8 cellular contexts compared by ENCODE assay signal in the genomic region with DNA sequence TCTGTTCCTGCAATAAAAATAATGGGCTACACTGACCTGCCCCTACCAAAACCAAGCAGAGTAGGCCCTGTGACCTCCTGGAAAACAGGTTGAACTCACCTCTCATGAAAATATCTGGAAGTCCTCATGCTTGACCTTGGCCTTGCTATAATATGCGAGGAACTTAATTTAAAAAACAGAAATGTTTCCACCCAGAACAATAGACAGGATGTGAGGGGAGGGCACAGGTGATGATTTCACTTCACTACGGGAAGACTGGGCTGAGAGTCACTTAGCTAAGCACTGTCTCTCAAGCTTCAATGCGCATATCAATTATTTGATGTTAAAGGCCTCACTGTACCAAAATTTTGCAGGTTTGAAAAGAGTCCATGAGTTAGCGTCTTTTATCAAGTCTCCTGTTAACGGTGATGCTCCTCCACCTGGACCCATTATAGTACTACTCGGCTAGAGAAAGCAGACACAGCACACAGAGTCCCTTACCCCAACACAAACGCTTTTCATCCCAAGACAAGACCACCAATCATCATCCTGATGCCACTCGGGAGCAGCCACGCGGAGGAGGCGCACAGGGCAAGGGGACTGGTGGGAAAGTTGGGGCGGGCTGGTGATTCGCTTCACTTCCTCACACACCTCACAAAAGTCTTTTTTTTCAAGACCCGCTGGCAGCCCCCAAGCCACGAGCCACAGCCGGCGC. TPM values are rescaled to one million over a fixed set of nuclear protein-coding genes. Genes with fewer than 3 reads are reported as not detected.
DNase-seq lines count a peak whose midpoint lies in the region; ATAC-seq and TF ChIP-seq lines count a peak whose summit lies in the region.

No MANE protein-coding gene starts in this region.

- peaks cover 51% of the 10 kb centered on the region for H3K36me3 ChIP-seq in OCI-LY1 (ENCODE audit: insufficient read depth, low read length)

- H3K9ac ChIP-seq in OCI-LY1 (ENCODE audit: low read length), result peak overlapping the region; percentile 88

- no peak for ATAC-seq in activated T-cell treated with anti-CD3 and anti-CD28 coated beads, Interleukin-2, amount 50 U/mL, for 72 hours (replicated peaks in 1 of 2)

- H3K9me3 ChIP-seq in OCI-LY1 (ENCODE audit: low read length), result peaks cover 5% of the 10 kb centered on the region; the same call in 1 of the 2 replicates

- H3K4me3 Mint-ChIP-seq in activated T-cell treated with anti-CD3 and anti-CD28 coated beads, Interleukin-2, amount 50 U/mL, for 72 hours, result peak overlapping the region; percentile 96 to 99

- H2AFZ ChIP-seq in OCI-LY1 (ENCODE audit: low read length), result no peak overlapping the region

- H3K27me3 Mint-ChIP-seq in activated T-cell treated with anti-CD3 and anti-CD28 coated beads, Interleukin-2, amount 50 U/mL, for 72 hours (ENCODE audit: low read depth), result no peaks in the 10 kb centered on the region

- no peaks in the 10 kb centered on the region for H3K27me3 ChIP-seq in OCI-LY1 (ENCODE audit: insufficient read depth, low read length)

- H3K4me1 ChIP-seq in OCI-LY1 (ENCODE audit: insufficient read depth, low read length, severe bottlenecking), result peaks cover 5% of the 10 kb centered on the region

- no peak for DNase-seq in activated T-cell treated with anti-CD3 and anti-CD28 coated beads, Interleukin-2, amount 50 U/mL, for 72 hours
- no peak for DNase-seq in activated T-cell treated with anti-CD3 and anti-CD28 coated beads, Interleukin-2, amount 50 U/mL, for 48 hours
- DNase-seq in dermis blood vessel endothelial cell (peak; percentile 80), midbrain (lab: John Stamatoyannopoulos, UW) (peak; percentile 34), mucosa of gallbladder (ENCODE audit: low spot score) (no peak), GOT3 (lab: John Stamatoyannopoulos, UW) (no peak)
- no peak for DNase-seq in stimulated activated CD4-positive, alpha-beta T cell treated with anti-CD3 and anti-CD28 coated beads, Interleukin-2, amount 100 ng/mL, for 24 hours

- peak overlapping the region; percentile 77 for H3K4me2 ChIP-seq in OCI-LY1 (ENCODE audit: low read length)

- peaks cover 26% of the 10 kb centered on the region for H3K79me2 ChIP-seq in OCI-LY1 (ENCODE audit: insufficient read depth, low read length)

- no peaks in the 10 kb centered on the region for H3K9me2 ChIP-seq in OCI-LY1 (ENCODE audit: low read depth, low read length)

- H3F3A ChIP-seq in OCI-LY1 (ENCODE audit: insufficient read depth, low read length), result no peaks in the 10 kb centered on the region

- peaks cover 18 to 23% of the 10 kb centered on the region in 2 donors for H3K9me3 Mint-ChIP-seq in activated T-cell treated with anti-CD3 and anti-CD28 coated beads, Interleukin-2, amount 50 U/mL, for 72 hours

- no peaks in the 10 kb centered on the region for H4K20me1 ChIP-seq in OCI-LY1 (ENCODE audit: insufficient read depth, low read length)

- H3K4me3 ChIP-seq in OCI-LY1 (ENCODE audit: low read depth, low read length, poor library complexity, severe bottlenecking), result peak overlapping the region; percentile 93

- H3K27ac Mint-ChIP-seq in activated T-cell treated with anti-CD3 and anti-CD28 coated beads, Interleukin-2, amount 50 U/mL, for 72 hours, result peak overlapping the region; percentile 99

- H3K27ac ChIP-seq in OCI-LY1 (ENCODE audit: low read depth, low read length, poor library complexity, severe bottlenecking), result peak overlapping the region; percentile 72

- H3K4me1 Mint-ChIP-seq in activated T-cell treated with anti-CD3 and anti-CD28 coated beads, Interleukin-2, amount 50 U/mL, for 72 hours (ENCODE audit: low read depth), result peaks cover 52% of the 10 kb centered on the region

- H3K36me3 Mint-ChIP-seq in activated T-cell treated with anti-CD3 and anti-CD28 coated beads, Interleukin-2, amount 50 U/mL, for 72 hours (ENCODE audit: insufficient read depth in 2 of 2), result peaks cover 48 to 66% of the 10 kb centered on the region in 2 donors

- no peak for TF ChIP-seq CTCF in OCI-LY1 (IDR thresholded peaks at IDR 0.05; ENCODE audit: low read length)

RNA-seq across cellular contexts. Expression of a gene that starts 25.9 kb away (rescaled TPM):
- total RNA-seq in activated T-cell treated with anti-CD3 and anti-CD28 coated beads, Interleukin-2, amount 50 U/mL, for 72 hours, result 10 to 100 TPM; 45.8 to 46.8 TPM
- total RNA-seq in dermis blood vessel endothelial cell (30.9 and 35.9 TPM in 2 replicates), mucosa of gallbladder (29.7 TPM)

RNA-seq across cellular contexts. Expression of a gene that starts 26.0 kb away (rescaled TPM):
- total RNA-seq in activated T-cell treated with anti-CD3 and anti-CD28 coated beads, Interleukin-2, amount 50 U/mL, for 72 hours, result 10 to 100 TPM; 64.8 to 80.8 TPM
- 37.8 and 49.0 TPM in 2 replicates for total RNA-seq in dermis blood vessel endothelial cell
- total RNA-seq in mucosa of gallbladder, result 74.8 TPM

Comparison
In these comparisons a context has a peak if more than half of its experiments do, and no peak if none do; other contexts are left out.
1. DNase-seq: peak in dermis blood vessel endothelial cell (single experiment) and midbrain (single experiment); none in activated T-cell treated with anti-CD3 and anti-CD28 coated beads, Interleukin-2, amount 50 U/mL, for 72 hours (0 of 2), activated T-cell treated with anti-CD3 and anti-CD28 coated beads, Interleukin-2, amount 50 U/mL, for 48 hours (0 of 2), mucosa of gallbladder (single experiment), GOT3 (single experiment) and stimulated activated CD4-positive, alpha-beta T cell treated with anti-CD3 and anti-CD28 coated beads, Interleukin-2, amount 100 ng/mL, for 24 hours (0 of 2).